In the genomic region with DNA sequence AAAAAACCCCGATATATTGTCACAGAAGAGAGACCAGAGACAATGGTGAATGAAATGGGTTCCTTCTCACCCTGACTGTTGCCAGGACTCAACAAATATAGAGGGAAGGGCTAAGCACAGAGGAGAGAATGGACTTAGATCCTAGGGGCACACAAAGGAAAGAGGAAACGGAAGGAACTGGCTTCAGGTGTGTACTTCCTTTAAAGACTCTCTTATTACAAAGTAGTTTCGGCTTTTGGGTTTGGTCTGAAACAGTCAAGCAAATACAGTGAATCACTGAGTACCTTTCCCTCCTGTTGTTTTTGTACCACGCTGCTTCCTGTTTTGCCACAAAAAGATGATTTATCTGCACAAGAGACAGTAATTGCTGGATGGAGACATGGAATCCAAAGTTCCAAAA, we compare ENCODE assay signal across 1 cellular context.
TF ChIP-seq lines count a peak whose summit lies in the region.

No MANE protein-coding gene starts in this region.

TF ChIP-seq in GM23338, 12 proteins besides CTCF, POLR2A, EP300 and RAD21 (continued from another document):
- TF ChIP-seq, protein P1, sequence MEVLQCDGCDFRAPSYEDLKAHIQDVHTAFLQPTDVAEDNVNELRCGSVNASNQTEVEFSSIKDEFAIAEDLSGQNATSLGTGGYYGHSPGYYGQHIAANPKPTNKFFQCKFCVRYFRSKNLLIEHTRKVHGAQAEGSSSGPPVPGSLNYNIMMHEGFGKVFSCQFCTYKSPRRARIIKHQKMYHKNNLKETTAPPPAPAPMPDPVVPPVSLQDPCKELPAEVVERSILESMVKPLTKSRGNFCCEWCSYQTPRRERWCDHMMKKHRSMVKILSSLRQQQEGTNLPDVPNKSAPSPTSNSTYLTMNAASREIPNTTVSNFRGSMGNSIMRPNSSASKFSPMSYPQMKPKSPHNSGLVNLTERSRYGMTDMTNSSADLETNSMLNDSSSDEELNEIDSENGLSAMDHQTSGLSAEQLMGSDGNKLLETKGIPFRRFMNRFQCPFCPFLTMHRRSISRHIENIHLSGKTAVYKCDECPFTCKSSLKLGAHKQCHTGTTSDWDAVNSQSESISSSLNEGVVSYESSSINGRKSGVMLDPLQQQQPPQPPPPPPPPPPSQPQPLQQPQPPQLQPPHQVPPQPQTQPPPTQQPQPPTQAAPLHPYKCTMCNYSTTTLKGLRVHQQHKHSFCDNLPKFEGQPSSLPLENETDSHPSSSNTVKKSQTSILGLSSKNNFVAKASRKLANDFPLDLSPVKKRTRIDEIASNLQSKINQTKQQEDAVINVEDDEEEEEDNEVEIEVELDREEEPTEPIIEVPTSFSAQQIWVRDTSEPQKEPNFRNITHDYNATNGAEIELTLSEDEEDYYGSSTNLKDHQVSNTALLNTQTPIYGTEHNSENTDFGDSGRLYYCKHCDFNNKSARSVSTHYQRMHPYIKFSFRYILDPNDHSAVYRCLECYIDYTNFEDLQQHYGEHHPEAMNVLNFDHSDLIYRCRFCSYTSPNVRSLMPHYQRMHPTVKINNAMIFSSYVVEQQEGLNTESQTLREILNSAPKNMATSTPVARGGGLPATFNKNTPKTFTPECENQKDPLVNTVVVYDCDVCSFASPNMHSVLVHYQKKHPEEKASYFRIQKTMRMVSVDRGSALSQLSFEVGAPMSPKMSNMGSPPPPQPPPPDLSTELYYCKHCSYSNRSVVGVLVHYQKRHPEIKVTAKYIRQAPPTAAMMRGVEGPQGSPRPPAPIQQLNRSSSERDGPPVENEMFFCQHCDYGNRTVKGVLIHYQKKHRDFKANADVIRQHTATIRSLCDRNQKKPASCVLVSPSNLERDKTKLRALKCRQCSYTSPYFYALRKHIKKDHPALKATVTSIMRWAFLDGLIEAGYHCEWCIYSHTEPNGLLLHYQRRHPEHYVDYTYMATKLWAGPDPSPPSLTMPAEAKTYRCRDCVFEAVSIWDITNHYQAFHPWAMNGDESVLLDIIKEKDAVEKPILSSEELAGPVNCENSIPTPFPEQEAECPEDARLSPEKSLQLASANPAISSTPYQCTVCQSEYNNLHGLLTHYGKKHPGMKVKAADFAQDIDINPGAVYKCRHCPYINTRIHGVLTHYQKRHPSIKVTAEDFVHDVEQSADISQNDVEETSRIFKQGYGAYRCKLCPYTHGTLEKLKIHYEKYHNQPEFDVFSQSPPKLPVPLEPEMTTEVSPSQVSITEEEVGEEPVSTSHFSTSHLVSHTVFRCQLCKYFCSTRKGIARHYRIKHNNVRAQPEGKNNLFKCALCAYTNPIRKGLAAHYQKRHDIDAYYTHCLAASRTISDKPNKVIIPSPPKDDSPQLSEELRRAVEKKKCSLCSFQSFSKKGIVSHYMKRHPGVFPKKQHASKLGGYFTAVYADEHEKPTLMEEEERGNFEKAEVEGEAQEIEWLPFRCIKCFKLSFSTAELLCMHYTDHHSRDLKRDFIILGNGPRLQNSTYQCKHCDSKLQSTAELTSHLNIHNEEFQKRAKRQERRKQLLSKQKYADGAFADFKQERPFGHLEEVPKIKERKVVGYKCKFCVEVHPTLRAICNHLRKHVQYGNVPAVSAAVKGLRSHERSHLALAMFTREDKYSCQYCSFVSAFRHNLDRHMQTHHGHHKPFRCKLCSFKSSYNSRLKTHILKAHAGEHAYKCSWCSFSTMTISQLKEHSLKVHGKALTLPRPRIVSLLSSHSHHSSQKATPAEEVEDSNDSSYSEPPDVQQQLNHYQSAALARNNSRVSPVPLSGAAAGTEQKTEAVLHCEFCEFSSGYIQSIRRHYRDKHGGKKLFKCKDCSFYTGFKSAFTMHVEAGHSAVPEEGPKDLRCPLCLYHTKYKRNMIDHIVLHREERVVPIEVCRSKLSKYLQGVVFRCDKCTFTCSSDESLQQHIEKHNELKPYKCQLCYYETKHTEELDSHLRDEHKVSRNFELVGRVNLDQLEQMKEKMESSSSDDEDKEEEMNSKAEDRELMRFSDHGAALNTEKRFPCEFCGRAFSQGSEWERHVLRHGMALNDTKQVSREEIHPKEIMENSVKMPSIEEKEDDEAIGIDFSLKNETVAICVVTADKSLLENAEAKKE (CRISPR knock-in tag; IDR thresholded peaks at IDR 0.05): no peak
